Comparison of ENCODE assay signal across 9 cellular contexts in the genomic region with DNA sequence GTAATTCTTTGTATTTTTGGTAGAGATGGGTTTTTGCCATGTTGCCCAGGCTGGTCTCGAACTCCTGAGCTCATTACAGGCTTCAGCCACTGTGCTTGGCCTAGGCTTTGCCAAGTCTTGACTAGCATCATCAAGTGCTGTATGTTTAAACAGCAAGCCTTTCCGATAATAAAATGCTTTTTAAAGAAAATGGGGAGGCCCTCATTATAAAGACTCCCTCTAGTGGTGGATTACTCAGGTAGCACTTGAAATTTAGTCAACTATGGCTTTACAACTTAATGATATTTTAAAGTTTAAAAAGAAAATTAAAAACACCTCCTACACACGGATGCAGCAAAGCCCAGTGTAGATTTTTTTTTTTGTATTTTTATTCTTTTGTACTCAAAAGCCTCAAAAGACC.
DNase-seq lines count a peak whose midpoint lies in the region; ATAC-seq and TF ChIP-seq lines count a peak whose summit lies in the region.
"Had no signal": no experiment of that assay in that cellular context is flagged by ENCODE, and none has a peak within 500 bp of the region (broad histone marks: within the 10 kb centered on the region; RNA-seq: fewer than 3 reads in every experiment).

No MANE protein-coding gene starts in this region.

- intact Hi-C loops in natural killer cell (cut with micrococcal nuclease), result no loop called here
- intact Hi-C loops in Panc1 (cut with micrococcal nuclease; ENCODE audit: unreplicated experiment), result no loop called here
- intact Hi-C loops in activated T-helper 2 cell treated with anti-CD3 and anti-CD28 coated beads, Interferon-gamma antibody, Interleukin-2, Interleukin-4, amounts not matched to agents 10 μg/mL and 5 μg/mL and 100 μg/mL, durations not matched to agents 14 hours and 24 hours and 36 hours (cut with micrococcal nuclease), result no loop called here

- H3K36me3 Mint-ChIP-seq in natural killer cell, result no peaks in the 10 kb centered on the region
- no peaks in the 10 kb centered on the region for H3K36me3 Mint-ChIP-seq in natural killer cell treated with Interleukin-12 subunit alpha and Interleukin-12 subunit beta and Interleukin-15 and Interleukin-18, amount 100 ng/mL, for 72 hours
- no peaks in the 10 kb centered on the region for H3K36me3 Mint-ChIP-seq in activated T-helper 2 cell treated with anti-CD3 and anti-CD28 coated beads, Interferon-gamma antibody, Interleukin-2, Interleukin-4, amounts not matched to agents 10 μg/mL and 5 μg/mL and 100 μg/mL, durations not matched to agents 14 hours and 24 hours and 36 hours (ENCODE audit: low read depth)
- H3K36me3 Mint-ChIP-seq: memory B cell had no signal

- no peak overlapping the region for H3K27ac ChIP-seq in Panc1 (ENCODE audit: low read length)

- H3K27me3 Mint-ChIP-seq in natural killer cell (ENCODE audit: low read depth in 2 of 2), result peaks cover 7 to 12% of the 10 kb centered on the region in 2 donors
- peaks cover 9 to 25% of the 10 kb centered on the region in 2 donors for H3K27me3 Mint-ChIP-seq in natural killer cell treated with Interleukin-12 subunit alpha and Interleukin-12 subunit beta and Interleukin-15 and Interleukin-18, amount 100 ng/mL, for 72 hours
- H3K27me3 Mint-ChIP-seq in activated T-helper 2 cell treated with anti-CD3 and anti-CD28 coated beads, Interferon-gamma antibody, Interleukin-2, Interleukin-4, amounts not matched to agents 10 μg/mL and 5 μg/mL and 100 μg/mL, durations not matched to agents 14 hours and 24 hours and 36 hours (ENCODE audit: low read depth), result peaks cover 10% of the 10 kb centered on the region
- H3K27me3 Mint-ChIP-seq: memory B cell had no signal

- no peaks in the 10 kb centered on the region for H3K4me1 Mint-ChIP-seq in natural killer cell
- H3K4me1 Mint-ChIP-seq in natural killer cell treated with Interleukin-12 subunit alpha and Interleukin-12 subunit beta and Interleukin-15 and Interleukin-18, amount 100 ng/mL, for 72 hours (ENCODE audit: low read depth in 2 of 2), result no peaks in the 10 kb centered on the region
- H3K4me1 Mint-ChIP-seq in activated T-helper 2 cell treated with anti-CD3 and anti-CD28 coated beads, Interferon-gamma antibody, Interleukin-2, Interleukin-4, amounts not matched to agents 10 μg/mL and 5 μg/mL and 100 μg/mL, durations not matched to agents 14 hours and 24 hours and 36 hours (ENCODE audit: low read depth), result no peaks in the 10 kb centered on the region
- H3K4me1 Mint-ChIP-seq: memory B cell had no signal

- no peaks in the 10 kb centered on the region for H3K9me3 ChIP-seq in Panc1 (ENCODE audit: control insufficient read depth, insufficient read depth, low read depth, low read length)

- ATAC-seq in natural killer cell, result no peak
- no peak for ATAC-seq in natural killer cell treated with Interleukin-12 subunit alpha and Interleukin-12 subunit beta and Interleukin-15 and Interleukin-18, amount 100 ng/mL, for 72 hours
- no peak for ATAC-seq in Panc1
- ATAC-seq in HG02798 (IDR thresholded peaks at IDR 0.05; ENCODE audit: poor library complexity, unreplicated experiment), result no peak
- ATAC-seq in HG03175 (IDR thresholded peaks at IDR 0.05; ENCODE audit: unreplicated experiment), result no peak

- H3K4me1 ChIP-seq in Panc1 (ENCODE audit: control insufficient read depth, insufficient read depth, low read length), result no peaks in the 10 kb centered on the region

- no peaks in the 10 kb centered on the region for H3K36me3 ChIP-seq in Panc1 (ENCODE audit: control insufficient read depth, insufficient read depth, low read length)

- DNase-seq in natural killer cell (no peak), Panc1 (ENCODE audit: low read depth, low spot score) (no peak), fibroblast of the aortic adventitia (ENCODE audit: low read depth) (peak; percentile 48), occipital lobe (lab: John Stamatoyannopoulos, UW) (no peak)
- DNase-seq in natural killer cell treated with Interleukin-12 subunit alpha and Interleukin-12 subunit beta and Interleukin-15 and Interleukin-18, amount 100 ng/mL, for 72 hours (ENCODE audit: low spot score), result no peak
- DNase-seq in activated T-helper 2 cell treated with anti-CD3 and anti-CD28 coated beads, Interferon-gamma antibody, Interleukin-2, Interleukin-4, amounts not matched to agents 10 μg/mL and 5 μg/mL and 100 μg/mL, durations not matched to agents 14 hours and 24 hours and 36 hours (ENCODE audit: low spot score), result no peak

- no peak overlapping the region for H3K27ac Mint-ChIP-seq in natural killer cell
- H3K27ac Mint-ChIP-seq in natural killer cell treated with Interleukin-12 subunit alpha and Interleukin-12 subunit beta and Interleukin-15 and Interleukin-18, amount 100 ng/mL, for 72 hours, result no peak overlapping the region
- H3K27ac Mint-ChIP-seq in activated T-helper 2 cell treated with anti-CD3 and anti-CD28 coated beads, Interferon-gamma antibody, Interleukin-2, Interleukin-4, amounts not matched to agents 10 μg/mL and 5 μg/mL and 100 μg/mL, durations not matched to agents 14 hours and 24 hours and 36 hours, result no peak overlapping the region
- H3K27ac Mint-ChIP-seq: memory B cell had no signal

- H3K4me3 Mint-ChIP-seq in natural killer cell, result no peak overlapping the region
- H3K4me3 Mint-ChIP-seq in natural killer cell treated with Interleukin-12 subunit alpha and Interleukin-12 subunit beta and Interleukin-15 and Interleukin-18, amount 100 ng/mL, for 72 hours, result no peak overlapping the region
- H3K4me3 Mint-ChIP-seq in activated T-helper 2 cell treated with anti-CD3 and anti-CD28 coated beads, Interferon-gamma antibody, Interleukin-2, Interleukin-4, amounts not matched to agents 10 μg/mL and 5 μg/mL and 100 μg/mL, durations not matched to agents 14 hours and 24 hours and 36 hours (ENCODE audit: low read depth), result no peak overlapping the region
- H3K4me3 Mint-ChIP-seq: memory B cell had no signal

- POLR2A ChIA-PET in Panc1 (lab: Charles Lee), result no interaction called here

- H3K27me3 ChIP-seq in Panc1 (ENCODE audit: control insufficient read depth, insufficient read depth, low read length), result no peaks in the 10 kb centered on the region

- in situ Hi-C loops in Panc1 (cut with HindIII; ENCODE audit: low pct_unique_long_range_greater_than_20kb, low sequenced_read_pairs), result no loop called here

- CTCF ChIA-PET in Panc1 (lab: Charles Lee), result no interaction called here

- no TSS peak for BruUV-seq in Panc1 (replicated peaks; lab: Mats Ljungman, UMichigan)

- no peaks in the 10 kb centered on the region for H3K9me3 Mint-ChIP-seq in natural killer cell
- H3K9me3 Mint-ChIP-seq in natural killer cell treated with Interleukin-12 subunit alpha and Interleukin-12 subunit beta and Interleukin-15 and Interleukin-18, amount 100 ng/mL, for 72 hours, result no peaks in the 10 kb centered on the region
- H3K9me3 Mint-ChIP-seq in activated T-helper 2 cell treated with anti-CD3 and anti-CD28 coated beads, Interferon-gamma antibody, Interleukin-2, Interleukin-4, amounts not matched to agents 10 μg/mL and 5 μg/mL and 100 μg/mL, durations not matched to agents 14 hours and 24 hours and 36 hours, result no peaks in the 10 kb centered on the region
- H3K9me3 Mint-ChIP-seq: memory B cell had no signal

- peak; percentile 49 for TF ChIP-seq CTCF in natural killer cell (IDR thresholded peaks at IDR 0.05)
- peak; percentile 83 for TF ChIP-seq CTCF in Panc1 (IDR thresholded peaks at IDR 0.05)
- peak; percentile 69 for TF ChIP-seq CTCF in fibroblast of the aortic adventitia (IDR thresholded peaks at IDR 0.05; ENCODE audit: insufficient read depth, low read length)

- H3K4me3 ChIP-seq in Panc1 (ENCODE audit: low read depth in 2 of 2, low read length in 2 of 2) (no peak overlapping the region), fibroblast of the aortic adventitia (ENCODE audit: low read depth, low read length) (no peak overlapping the region)
